In the genomic region with DNA sequence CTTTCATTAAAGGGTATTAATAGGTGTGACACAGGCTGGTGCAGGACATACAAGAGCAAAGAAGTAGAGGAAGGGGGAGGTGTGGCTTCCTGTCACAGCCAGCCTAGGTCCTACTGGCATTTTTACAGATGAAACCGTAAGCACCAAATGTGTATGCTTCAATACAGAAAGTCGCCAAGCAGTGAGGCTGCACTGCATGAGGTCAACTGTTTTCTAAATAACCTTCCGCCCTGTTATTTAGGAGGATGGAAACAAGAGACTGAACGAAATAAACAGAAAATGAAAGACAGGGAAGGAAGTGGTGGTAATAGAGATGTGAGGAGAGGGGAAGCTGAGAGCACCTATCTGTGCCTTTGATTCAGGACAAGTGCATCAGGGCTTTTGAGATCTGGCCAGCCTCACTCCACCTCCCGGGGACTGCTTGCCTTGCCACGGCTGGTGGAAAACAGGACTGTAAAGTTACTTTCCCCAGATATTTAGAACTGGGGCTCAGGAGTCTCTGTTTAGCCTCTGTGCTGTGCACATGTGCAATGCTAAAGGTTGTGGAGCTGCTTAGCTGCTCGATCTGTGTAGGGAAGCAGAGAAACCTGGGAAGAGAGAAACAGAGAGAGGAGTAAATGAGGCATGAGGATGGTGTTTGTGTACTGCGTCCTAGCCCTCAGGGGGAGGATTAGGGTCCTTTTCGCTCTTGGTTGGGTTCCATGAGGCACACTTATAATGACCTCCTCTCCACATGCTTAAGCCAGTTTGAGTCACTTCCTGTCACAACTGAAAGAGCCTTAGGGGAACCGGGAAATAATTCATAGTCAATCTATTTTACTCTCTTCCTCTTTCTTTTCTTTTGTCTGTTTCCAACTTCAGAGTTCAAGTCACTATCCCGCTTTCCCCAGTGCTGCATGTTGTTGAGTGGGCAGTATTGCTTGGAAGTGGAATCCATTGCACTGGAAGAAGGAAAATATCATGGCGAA, we compare ENCODE assay signal across 8 cellular contexts.
DNase-seq lines count a peak whose midpoint lies in the region; ATAC-seq and TF ChIP-seq lines count a peak whose summit lies in the region.

No MANE protein-coding gene starts in this region.

- no peaks in the 10 kb centered on the region for H3K36me3 Mint-ChIP-seq in activated T-cell treated with anti-CD3 and anti-CD28 coated beads, Interleukin-2, amount 50 U/mL, for 4 hours (ENCODE audit: insufficient read depth)

- no peak for DNase-seq in activated T-cell treated with anti-CD3 and anti-CD28 coated beads, Interleukin-2, amount 50 U/mL, for 4 hours
- no peak for DNase-seq in activated T-cell treated with anti-CD3 and anti-CD28 coated beads for 4 hours
- DNase-seq in NCI-H69 (lab: John Stamatoyannopoulos, UW), result peak; percentile 97
- DNase-seq in tibial artery, result no peak
- no peak for DNase-seq in SK-N-DZ (ENCODE audit: low spot score)
- no peak for DNase-seq in MG63
- no peak for DNase-seq in NCI-H526 (lab: John Stamatoyannopoulos, UW)

- H3K36me3 ChIP-seq in tibial artery, result no peaks in the 10 kb centered on the region
- H3K36me3 ChIP-seq in MG63, result no peaks in the 10 kb centered on the region

- intact Hi-C loops in tibial artery (cut with DNase I; ENCODE audit: low total_unique reads), result no loop called here

- peak in 1 of 2 donors; percentile 52 for ATAC-seq in activated T-cell treated with anti-CD3 and anti-CD28 coated beads, Interleukin-2, amount 50 U/mL, for 4 hours
- ATAC-seq in HG02852 (IDR thresholded peaks at IDR 0.05; ENCODE audit: unreplicated experiment), result peak; percentile 78

- peaks cover 13% of the 10 kb centered on the region for H3K4me1 Mint-ChIP-seq in activated T-cell treated with anti-CD3 and anti-CD28 coated beads, Interleukin-2, amount 50 U/mL, for 4 hours (ENCODE audit: low read depth)

- TF ChIP-seq CTCF in tibial artery (IDR thresholded peaks at IDR 0.05), result no peak

- H3K9me3 ChIP-seq in tibial artery, result no peaks in the 10 kb centered on the region
- no peaks in the 10 kb centered on the region for H3K9me3 ChIP-seq in MG63

- no peak overlapping the region for H3K4me3 ChIP-seq in tibial artery
- no peak overlapping the region for H3K4me3 ChIP-seq in MG63

- H3K27me3 ChIP-seq in tibial artery (peaks cover 0 to 5% of the 10 kb centered on the region in 2 donors), MG63 (no peaks in the 10 kb centered on the region)

- peaks cover 19% of the 10 kb centered on the region for H3K27me3 Mint-ChIP-seq in activated T-cell treated with anti-CD3 and anti-CD28 coated beads, Interleukin-2, amount 50 U/mL, for 4 hours (ENCODE audit: low read depth)

- H3K9me3 Mint-ChIP-seq in activated T-cell treated with anti-CD3 and anti-CD28 coated beads, Interleukin-2, amount 50 U/mL, for 4 hours, result peaks cover 6% of the 10 kb centered on the region

- H3K4me3 Mint-ChIP-seq in activated T-cell treated with anti-CD3 and anti-CD28 coated beads, Interleukin-2, amount 50 U/mL, for 4 hours, result peak overlapping the region; percentile 37

- H3K27ac ChIP-seq in tibial artery, result no peak overlapping the region

- no peaks in the 10 kb centered on the region for H3K4me1 ChIP-seq in tibial artery
